ENCODE assay signal across 16 cellular contexts in genomic region chr9:92807031-92807756, GRCh38. TPM values are rescaled to one million over a fixed set of nuclear protein-coding genes. Genes with fewer than 3 reads are reported as not detected.
DNase-seq lines count a peak whose midpoint lies in the region; ATAC-seq and TF ChIP-seq lines count a peak whose summit lies in the region.
"Had no signal": no experiment of that assay in that cellular context is flagged by ENCODE, and none has a peak within 500 bp of the region (broad histone marks: within the 10 kb centered on the region; RNA-seq: fewer than 3 reads in every experiment).

No MANE protein-coding gene starts in this region.

- H3K36me3 Mint-ChIP-seq in activated CD4-positive, alpha-beta T cell treated with anti-CD3 and anti-CD28 coated beads, Interleukin-2, amount 10 ng/mL, durations not matched to agents 24 days and 14 days (ENCODE audit: low read depth): no peaks in the 10 kb centered on the region
- peaks cover 6% of the 10 kb centered on the region for H3K36me3 Mint-ChIP-seq in Calu3 (ENCODE audit: insufficient read depth, unreplicated experiment)
- H3K36me3 Mint-ChIP-seq in T-cell: no peaks in the 10 kb centered on the region
- no peaks in the 10 kb centered on the region for H3K36me3 Mint-ChIP-seq in neural progenitor cell

- peaks cover 32% of the 10 kb centered on the region for H4K20me1 ChIP-seq in neural progenitor cell (ENCODE audit: low read depth)

- H3K4me1 ChIP-seq in neural progenitor cell: no peaks in the 10 kb centered on the region

- no peak overlapping the region for H2AFZ ChIP-seq in neural progenitor cell (replicated peaks)
- H2AFZ ChIP-seq: hepatocyte had no signal

- CTCF ChIA-PET in Calu3 (lab: Charles Lee) (no interaction called here), T-cell (lab: Charles Lee) (no interaction called here)

- H3K27ac ChIP-seq in neural progenitor cell: no peak overlapping the region
- H3K27ac ChIP-seq: hepatocyte, SK-N-MC had no signal

- no peak overlapping the region for H3K4me2 ChIP-seq in neural progenitor cell

- H3K9me3 ChIP-seq in neural progenitor cell (ENCODE audit: low read depth) (no peaks in the 10 kb centered on the region), MG63 (no peaks in the 10 kb centered on the region)

- no peaks in the 10 kb centered on the region for H3K79me2 ChIP-seq in neural progenitor cell (ENCODE audit: low read depth)
- H3K79me2 ChIP-seq: hepatocyte had no signal

- no peak overlapping the region for H3K9ac ChIP-seq in neural progenitor cell

- peaks cover 2% of the 10 kb centered on the region for H3F3A ChIP-seq in neural progenitor cell (ENCODE audit: low read depth)

- POLR2A ChIA-PET in T-cell (lab: Charles Lee): interaction anchor here in 1 of 2 donors (0.5 kb wide), 1 partner anchor 373 kb away, joined by 8 read pairs; no protein-coding TSS in a partner anchor

- H3K9me3 Mint-ChIP-seq in activated CD4-positive, alpha-beta T cell treated with anti-CD3 and anti-CD28 coated beads, Interleukin-2, amount 10 ng/mL, durations not matched to agents 24 days and 14 days: no peaks in the 10 kb centered on the region
- H3K9me3 Mint-ChIP-seq in Calu3 (ENCODE audit: low read depth, unreplicated experiment): no peaks in the 10 kb centered on the region
- no peaks in the 10 kb centered on the region for H3K9me3 Mint-ChIP-seq in T-cell
- no peaks in the 10 kb centered on the region for H3K9me3 Mint-ChIP-seq in neural progenitor cell

- H3K27me3 Mint-ChIP-seq in activated CD4-positive, alpha-beta T cell treated with anti-CD3 and anti-CD28 coated beads, Interleukin-2, amount 10 ng/mL, durations not matched to agents 24 days and 14 days: peaks cover 50% of the 10 kb centered on the region
- peaks cover 40% of the 10 kb centered on the region for H3K27me3 Mint-ChIP-seq in Calu3 (ENCODE audit: unreplicated experiment)
- H3K27me3 Mint-ChIP-seq in T-cell: peaks cover 38 to 42% of the 10 kb centered on the region in 2 donors
- H3K27me3 Mint-ChIP-seq in neural progenitor cell (ENCODE audit: insufficient read depth, low read depth): peaks cover 46% of the 10 kb centered on the region

- peak in 3 of 4 experiments; percentile 2 to 21 (median 7) for ATAC-seq in T-cell (replicated peaks in 1 of 4)
- ATAC-seq in HG02759 (IDR thresholded peaks at IDR 0.05; ENCODE audit: unreplicated experiment): no peak

- H3K36me3 ChIP-seq in neural progenitor cell: no peaks in the 10 kb centered on the region
- H3K36me3 ChIP-seq in MG63: no peaks in the 10 kb centered on the region

- H3K27ac Mint-ChIP-seq in activated CD4-positive, alpha-beta T cell treated with anti-CD3 and anti-CD28 coated beads, Interleukin-2, amount 10 ng/mL, durations not matched to agents 24 days and 14 days: no peak overlapping the region
- H3K27ac Mint-ChIP-seq in Calu3 (ENCODE audit: unreplicated experiment) (no peak overlapping the region), T-cell (no peak overlapping the region), neural progenitor cell (no peak overlapping the region)

- H3K4me3 ChIP-seq in neural progenitor cell (no peak overlapping the region), MG63 (no peak overlapping the region)
- H3K4me3 ChIP-seq: hepatocyte, lung, SK-N-MC had no signal

- H3K4me1 Mint-ChIP-seq in activated CD4-positive, alpha-beta T cell treated with anti-CD3 and anti-CD28 coated beads, Interleukin-2, amount 10 ng/mL, durations not matched to agents 24 days and 14 days: peaks cover 13% of the 10 kb centered on the region
- H3K4me1 Mint-ChIP-seq in Calu3 (ENCODE audit: low read depth, unreplicated experiment): peaks cover 6% of the 10 kb centered on the region
- peaks cover 14 to 22% (median 17%) of the 10 kb centered on the region in 3 donors for H3K4me1 Mint-ChIP-seq in T-cell
- peaks cover 4% of the 10 kb centered on the region for H3K4me1 Mint-ChIP-seq in neural progenitor cell

- no peak for TF ChIP-seq CTCF in Calu3 (IDR thresholded peaks at IDR 0.05; ENCODE audit: unreplicated experiment)
- no peak for TF ChIP-seq CTCF in neural progenitor cell (IDR thresholded peaks at IDR 0.05)

- H3K4me3 Mint-ChIP-seq in activated CD4-positive, alpha-beta T cell treated with anti-CD3 and anti-CD28 coated beads, Interleukin-2, amount 10 ng/mL, durations not matched to agents 24 days and 14 days: peak overlapping the region; percentile 24
- H3K4me3 Mint-ChIP-seq in Calu3 (ENCODE audit: low read depth, unreplicated experiment) (peak overlapping the region; percentile 67), T-cell (peak overlapping the region; percentile 43 to 89 (median 63)), neural progenitor cell (no peak overlapping the region)

- intact Hi-C loops in activated CD4-positive, alpha-beta T cell treated with anti-CD3 and anti-CD28 coated beads, Interleukin-2, amount 10 ng/mL, durations not matched to agents 24 days and 14 days (cut with micrococcal nuclease): loop anchor here (5.0 to 10.0 kb wide), 2 partner anchors 148 to 1155 kb away; no protein-coding TSS in a partner anchor
- intact Hi-C loops in Calu3 (cut with micrococcal nuclease; ENCODE audit: unreplicated experiment): no loop called here

- H3K27me3 ChIP-seq in neural progenitor cell (peaks cover 95% of the 10 kb centered on the region), MG63 (peaks cover 68% of the 10 kb centered on the region)

- peak; percentile 66 for DNase-seq in activated CD4-positive, alpha-beta T cell treated with anti-CD3 and anti-CD28 coated beads, Interleukin-2, amount 10 ng/mL, durations not matched to agents 24 days and 14 days
- no peak for DNase-seq in activated CD4-positive, alpha-beta T cell treated with anti-CD3 and anti-CD28 coated beads for 1 hour
- DNase-seq in Calu3: no peak
- peak in 5 of 34 experiments; percentile 1 to 16 (median 2) for DNase-seq in T-cell
- peak; percentile 11 for DNase-seq in neural progenitor cell (ENCODE audit: low spot score)
- no peak for DNase-seq in ecto neural progenitor cell (ENCODE audit: low spot score)
- no peak for DNase-seq in MG63
- DNase-seq: dermis blood vessel endothelial cell, EL, NCI-H226, occipital lobe, OCI-M1 had no signal

- BruUV-seq in Calu3 (replicated peaks; lab: Mats Ljungman, UMichigan): no TSS peak

RNA-seq across cellular contexts. Expression of gene BICD2, which starts 42.6 kb away (rescaled TPM):
- 25.8 and 26.2 TPM in 2 replicates for total RNA-seq in activated CD4-positive, alpha-beta T cell treated with anti-CD3 and anti-CD28 coated beads, Interleukin-2, amount 10 ng/mL, durations not matched to agents 24 days and 14 days
- 18.7 and 21.9 TPM in 2 replicates for total RNA-seq in Calu3 (2022)
- total RNA-seq in T-cell: 10 to 100 TPM; 24.1 to 36.6 (median 30.6) TPM
- 15.1 and 22.9 TPM in 2 replicates for total RNA-seq in neural progenitor cell (ENCODE audit: low replicate concordance)
- 35.6 and 49.5 TPM in 2 replicates for total RNA-seq in MG63 (2014; rRNA removed; shearing (Covaris generic); ENCODE audit: low replicate concordance)

Comparison
In these comparisons a context has a peak if more than half of its experiments do, and no peak if none do; other contexts are left out.
1. DNase-seq: peak in activated CD4-positive, alpha-beta T cell treated with anti-CD3 and anti-CD28 coated beads, Interleukin-2, amount 10 ng/mL, durations not matched to agents 24 days and 14 days (single experiment) and neural progenitor cell (single experiment); none in activated CD4-positive, alpha-beta T cell treated with anti-CD3 and anti-CD28 coated beads for 1 hour (single experiment), Calu3 (single experiment), ecto neural progenitor cell (single experiment) and MG63 (single experiment).